In genomic region chr20:10521068-10521834, GRCh38 we compare ENCODE assay signal across 10 cellular contexts.
DNase-seq lines count a peak whose midpoint lies in the region; ATAC-seq and TF ChIP-seq lines count a peak whose summit lies in the region.
"Had no signal": no experiment of that assay in that cellular context is flagged by ENCODE, and none has a peak within 500 bp of the region (broad histone marks: within the 10 kb centered on the region; RNA-seq: fewer than 3 reads in every experiment).

No MANE protein-coding gene starts in this region.

- intact Hi-C loops in natural killer cell (cut with micrococcal nuclease), result no loop called here

- H3K36me3 Mint-ChIP-seq in natural killer cell treated with Interleukin-12 subunit alpha and Interleukin-12 subunit beta and Interleukin-15 and Interleukin-18, amount 100 ng/mL, for 72 hours, result no peaks in the 10 kb centered on the region
- H3K36me3 Mint-ChIP-seq in natural killer cell, result no peaks in the 10 kb centered on the region

- H3K27me3 Mint-ChIP-seq in natural killer cell treated with Interleukin-12 subunit alpha and Interleukin-12 subunit beta and Interleukin-15 and Interleukin-18, amount 100 ng/mL, for 72 hours, result no peaks in the 10 kb centered on the region
- no peaks in the 10 kb centered on the region for H3K27me3 Mint-ChIP-seq in natural killer cell (ENCODE audit: low read depth in 2 of 2)

- in situ Hi-C loops in GM13977 (cut with MboI; ENCODE audit: low pct_unique_long_range_greater_than_20kb, low sequenced_read_pairs, unreplicated experiment), result no loop called here

- peak overlapping the region; percentile 40 for H3K4me3 Mint-ChIP-seq in natural killer cell treated with Interleukin-12 subunit alpha and Interleukin-12 subunit beta and Interleukin-15 and Interleukin-18, amount 100 ng/mL, for 72 hours
- H3K4me3 Mint-ChIP-seq in natural killer cell, result no peak overlapping the region

- H3K4me1 Mint-ChIP-seq in natural killer cell treated with Interleukin-12 subunit alpha and Interleukin-12 subunit beta and Interleukin-15 and Interleukin-18, amount 100 ng/mL, for 72 hours (ENCODE audit: low read depth in 2 of 2), result peaks cover 22 to 34% of the 10 kb centered on the region in 2 donors
- peaks cover 32% of the 10 kb centered on the region in 2 donors for H3K4me1 Mint-ChIP-seq in natural killer cell

- peak overlapping the region; percentile 13 for H3K4me3 ChIP-seq in fibroblast of pulmonary artery (replicated peaks; ENCODE audit: low read depth, low read length)
- H3K4me3 ChIP-seq: tibial nerve had no signal

- TF ChIP-seq CTCF in natural killer cell (IDR thresholded peaks at IDR 0.05), result no peak
- TF ChIP-seq CTCF in fibroblast of pulmonary artery (IDR thresholded peaks at IDR 0.05; ENCODE audit: low read length, missing control alignments), result no peak
- TF ChIP-seq CTCF in GM13977 (IDR thresholded peaks at IDR 0.05; ENCODE audit: extremely low read depth, insufficient read depth, missing control alignments), result no peak

- DNase-seq in natural killer cell treated with Interleukin-12 subunit alpha and Interleukin-12 subunit beta and Interleukin-15 and Interleukin-18, amount 100 ng/mL, for 72 hours (ENCODE audit: low spot score), result no peak
- no peak for DNase-seq in natural killer cell
- DNase-seq in SK-N-DZ (ENCODE audit: low spot score), result peak; percentile 16
- DNase-seq in fibroblast of pulmonary artery (ENCODE audit: low read depth), result peak; percentile 79
- no peak for DNase-seq in activated T-cell treated with anti-CD3 and anti-CD28 coated beads for 4 hours
- no peak for DNase-seq in NCI-H1694 treated with DMSO at 0.1 percent for 48 hours (lab: John Stamatoyannopoulos, UW)
- no peak for DNase-seq in GM13977 (ENCODE audit: low spot score)
- DNase-seq: SIG-M5 had no signal

- H3K27ac Mint-ChIP-seq in natural killer cell treated with Interleukin-12 subunit alpha and Interleukin-12 subunit beta and Interleukin-15 and Interleukin-18, amount 100 ng/mL, for 72 hours, result peak overlapping the region in 1 of 2 donors; percentile 10
- H3K27ac Mint-ChIP-seq in natural killer cell, result no peak overlapping the region

- H3K9me3 Mint-ChIP-seq in natural killer cell treated with Interleukin-12 subunit alpha and Interleukin-12 subunit beta and Interleukin-15 and Interleukin-18, amount 100 ng/mL, for 72 hours, result no peaks in the 10 kb centered on the region
- H3K9me3 Mint-ChIP-seq in natural killer cell, result no peaks in the 10 kb centered on the region

- no peak for ATAC-seq in natural killer cell treated with Interleukin-12 subunit alpha and Interleukin-12 subunit beta and Interleukin-15 and Interleukin-18, amount 100 ng/mL, for 72 hours
- no peak for ATAC-seq in natural killer cell
- ATAC-seq in HG03439 (IDR thresholded peaks at IDR 0.05; ENCODE audit: unreplicated experiment), result no peak

Comparison
In these comparisons a context has a peak if more than half of its experiments do, and no peak if none do; other contexts are left out.
1. DNase-seq: peak in SK-N-DZ (single experiment) and fibroblast of pulmonary artery (single experiment); none in natural killer cell treated with Interleukin-12 subunit alpha and Interleukin-12 subunit beta and Interleukin-15 and Interleukin-18, amount 100 ng/mL, for 72 hours (single experiment), natural killer cell (single experiment), activated T-cell treated with anti-CD3 and anti-CD28 coated beads for 4 hours (single experiment), NCI-H1694 treated with DMSO at 0.1 percent for 48 hours (single experiment) and GM13977 (single experiment).